In genomic region chr5:55418994-55419991, GRCh38 we compare ENCODE assay signal across 14 cellular contexts.
DNase-seq lines count a peak whose midpoint lies in the region; ATAC-seq and TF ChIP-seq lines count a peak whose summit lies in the region.
"Had no signal": no experiment of that assay in that cellular context is flagged by ENCODE, and none has a peak within 500 bp of the region (broad histone marks: within the 10 kb centered on the region; RNA-seq: fewer than 3 reads in every experiment).

No MANE protein-coding gene starts in this region.

- H4K91ac ChIP-seq in trophoblast cell (ENCODE audit: low read depth, low read length): no peak overlapping the region

- H2BK12ac ChIP-seq in trophoblast cell (ENCODE audit: low read length): no peak overlapping the region

- H4K20me1 ChIP-seq in fibroblast of lung (ENCODE audit: control insufficient read depth, extremely low read depth, insufficient read depth, low read length): no peaks in the 10 kb centered on the region

- peak overlapping the region; percentile 46 for H2AK5ac ChIP-seq in trophoblast cell (ENCODE audit: low read length)

- H3K4ac ChIP-seq in trophoblast cell (ENCODE audit: low read depth, low read length): no peak overlapping the region

- peak; percentile 46 for DNase-seq in DMS114 treated with DMSO at 0.1 percent for 48 hours (lab: John Stamatoyannopoulos, UW; ENCODE audit: unreplicated experiment)
- DNase-seq in M059J (ENCODE audit: low read depth): peak; percentile 25
- DNase-seq in fibroblast of lung (ENCODE audit: low read depth in 2 of 2): peak; percentile 44 to 78
- DNase-seq in trophoblast cell: no peak
- no peak for DNase-seq in stimulated activated CD4-positive, alpha-beta T cell treated with anti-CD3 and anti-CD28 coated beads, Interleukin-2, amount 100 ng/mL, for 24 hours
- DNase-seq in NCI-H1105 treated with DMSO at 0.1 percent for 48 hours (lab: John Stamatoyannopoulos, UW): no peak
- DNase-seq: activated CD4-positive, alpha-beta T cell treated with anti-CD3 and anti-CD28 coated beads for 36 hours; activated naive CD4-positive, alpha-beta T cell; DND-41; Kasumi-1; NCI-H226; stimulated activated CD4-positive, alpha-beta T cell treated with anti-CD3 and anti-CD28 coated beads, Interleukin-4, amount 100 ng/mL, for 1 hour had no signal

- no peak for TF ChIP-seq CTCF in fibroblast of lung (conservative IDR thresholded peaks at IDR 0.05 in 1 of 2, IDR thresholded peaks at IDR 0.05 in 1 of 2; ENCODE audit: low read depth in 1 of 2, low read length in 2 of 2)

- no peaks in the 10 kb centered on the region for H3K27me3 ChIP-seq in fibroblast of lung (ENCODE audit: control insufficient read depth, insufficient read depth, low read length)
- no peaks in the 10 kb centered on the region for H3K27me3 ChIP-seq in trophoblast cell (ENCODE audit: insufficient read depth, low read length)

- H3K27ac ChIP-seq in fibroblast of lung (ENCODE audit: insufficient read depth, low read length) (no peak overlapping the region), trophoblast cell (ENCODE audit: low read depth, low read length) (no peak overlapping the region)

- peaks cover 6% of the 10 kb centered on the region for H3K36me3 ChIP-seq in fibroblast of lung (ENCODE audit: control insufficient read depth, insufficient read depth, low read length)
- H3K36me3 ChIP-seq in trophoblast cell (ENCODE audit: control insufficient read depth in 1 of 2, insufficient read depth in 2 of 2, low read length in 2 of 2): peaks cover 12 to 24% of the 10 kb centered on the region in 2 experiments

- no peak overlapping the region for H3K23ac ChIP-seq in trophoblast cell (ENCODE audit: low read length)

- H2AFZ ChIP-seq in fibroblast of lung (ENCODE audit: low read length) (no peak overlapping the region), trophoblast cell (ENCODE audit: insufficient read depth, low read length, poor library complexity) (no peak overlapping the region)

- H3K79me2 ChIP-seq in fibroblast of lung (ENCODE audit: control insufficient read depth, insufficient read depth, low read length) (no peaks in the 10 kb centered on the region), trophoblast cell (ENCODE audit: control insufficient read depth, insufficient read depth, low read length, poor library complexity) (no peaks in the 10 kb centered on the region)

- H3K9ac ChIP-seq in fibroblast of lung (ENCODE audit: insufficient read depth, low read length) (no peak overlapping the region), trophoblast cell (ENCODE audit: low read length) (no peak overlapping the region)

- H4K8ac ChIP-seq in trophoblast cell (ENCODE audit: low read depth, low read length): peak overlapping the region; percentile 38

- no peak overlapping the region for H2BK5ac ChIP-seq in trophoblast cell (ENCODE audit: low read depth, low read length, poor library complexity)

- no peak overlapping the region for H2BK120ac ChIP-seq in trophoblast cell (ENCODE audit: insufficient read depth, low read length, poor library complexity)

- H3K4me3 ChIP-seq in fibroblast of lung (replicated peaks in 1 of 4; ENCODE audit: control extremely low read depth in 1 of 4, insufficient read depth in 1 of 4, low read depth in 3 of 4, low read length in 4 of 4): no peak overlapping the region
- no peak overlapping the region for H3K4me3 ChIP-seq in trophoblast cell (ENCODE audit: low read depth, low read length)

- H3K4me2 ChIP-seq in fibroblast of lung (ENCODE audit: extremely low read depth, insufficient read depth, low read length) (peak overlapping the region; percentile 4), trophoblast cell (ENCODE audit: low read length) (no peak overlapping the region)

- H3K18ac ChIP-seq in trophoblast cell (ENCODE audit: low read length): no peak overlapping the region

- H3K79me1 ChIP-seq in trophoblast cell (ENCODE audit: low read length): peaks cover 2% of the 10 kb centered on the region

- no peak overlapping the region for H4K12ac ChIP-seq in trophoblast cell (ENCODE audit: low read depth, low read length)

- peaks cover 12% of the 10 kb centered on the region for H3K4me1 ChIP-seq in fibroblast of lung (ENCODE audit: control insufficient read depth, extremely low read depth, insufficient read depth, low read length)
- peaks cover 2 to 5% of the 10 kb centered on the region in 2 experiments for H3K4me1 ChIP-seq in trophoblast cell (ENCODE audit: control insufficient read depth in 1 of 2, insufficient read depth in 2 of 2, low read length in 2 of 2)

- H3K9me3 ChIP-seq in fibroblast of lung (ENCODE audit: control insufficient read depth, insufficient read depth, low read depth, low read length) (no peaks in the 10 kb centered on the region), trophoblast cell (ENCODE audit: insufficient read depth, low read depth, low read length) (no peaks in the 10 kb centered on the region)

- no peak overlapping the region for H3K14ac ChIP-seq in trophoblast cell (ENCODE audit: low read length)

- ATAC-seq in HG02981 (IDR thresholded peaks at IDR 0.05; ENCODE audit: unreplicated experiment) (no peak), GM21717 (IDR thresholded peaks at IDR 0.05; ENCODE audit: unreplicated experiment) (no peak)
- ATAC-seq: activated CD4-positive, alpha-beta T cell treated with anti-CD3 and anti-CD28 coated beads for 36 hours had no signal

Comparison
In these comparisons a context has a peak if more than half of its experiments do, and no peak if none do; other contexts are left out.
1. DNase-seq: peak in DMS114 treated with DMSO at 0.1 percent for 48 hours (single experiment), M059J (single experiment) and fibroblast of lung (2 of 2); none in trophoblast cell (0 of 2), stimulated activated CD4-positive, alpha-beta T cell treated with anti-CD3 and anti-CD28 coated beads, Interleukin-2, amount 100 ng/mL, for 24 hours (0 of 2) and NCI-H1105 treated with DMSO at 0.1 percent for 48 hours (single experiment).